ENCODE assay signal across 19 cellular contexts in the genomic region with DNA sequence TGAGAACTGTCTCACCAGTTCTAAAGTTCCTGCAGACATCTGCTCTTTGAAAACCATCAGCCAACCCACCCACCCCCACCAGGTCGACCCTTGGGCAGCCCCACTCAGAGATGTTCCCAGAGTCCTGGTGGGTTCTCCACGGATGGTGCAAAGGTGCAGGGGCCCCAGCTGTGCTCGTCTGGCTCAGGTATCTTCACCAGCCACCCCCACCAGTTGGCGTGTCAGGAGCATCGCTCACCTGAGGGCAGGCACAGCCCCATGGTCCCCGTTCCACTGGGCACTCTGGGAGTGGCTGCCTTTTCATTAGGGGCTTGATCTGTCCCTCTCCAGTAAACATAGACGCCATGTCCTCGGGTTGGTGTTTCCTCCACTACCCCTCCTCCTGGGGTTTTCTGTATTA.
A peak's percentile ranks its signal among the peaks of the same experiment; 100 is the strongest.
DNase-seq lines count a peak whose midpoint lies in the region; ATAC-seq and TF ChIP-seq lines count a peak whose summit lies in the region.
"Had no signal": no experiment of that assay in that cellular context is flagged by ENCODE, and none has a peak within 500 bp of the region (broad histone marks: within the 10 kb centered on the region; RNA-seq: fewer than 3 reads in every experiment).

No MANE protein-coding gene starts in this region.

- no peaks in the 10 kb centered on the region for H4K20me1 ChIP-seq in BLaER1

- no peak for TF ChIP-seq CTCF in chondrocyte (IDR thresholded peaks at IDR 0.05)
- no peak for TF ChIP-seq CTCF in lower lobe of right lung (IDR thresholded peaks at IDR 0.05)

- no peaks in the 10 kb centered on the region for H3K27me3 ChIP-seq in BLaER1
- no peaks in the 10 kb centered on the region for H3K27me3 ChIP-seq in lower lobe of right lung (ENCODE audit: low read depth)

- H3K4me3 ChIP-seq in BLaER1 (no peak overlapping the region), lower lobe of right lung (no peak overlapping the region)
- H3K4me3 ChIP-seq: GM23338 had no signal

- peaks cover 12% of the 10 kb centered on the region for H3K27me3 Mint-ChIP-seq in chondrocyte (ENCODE audit: low read depth)
- peaks cover 8% of the 10 kb centered on the region for H3K27me3 Mint-ChIP-seq in activated CD8-positive, alpha-beta T cell treated with anti-CD3 and anti-CD28 coated beads, Interleukin-2, amount 10 ng/mL, durations not matched to agents 7 days and 5 days (ENCODE audit: low read depth)

- intact Hi-C loops in lower lobe of right lung (cut with DNase I): no loop called here

- peak overlapping the region; percentile 80; the same call in 1 of the 2 replicates for H3K4me2 ChIP-seq in BLaER1
- H3K4me2 ChIP-seq: GM23338 had no signal

- no peak overlapping the region for H3K4me3 Mint-ChIP-seq in chondrocyte (ENCODE audit: unreplicated experiment)
- H3K4me3 Mint-ChIP-seq in stimulated activated effector memory CD8-positive, alpha-beta T cell treated with anti-CD3 and anti-CD28 coated beads, Interleukin-12 subunit alpha, Interleukin-12 subunit beta, amount 100 ng/mL, for 72 hours: peak overlapping the region; percentile 12
- no peak overlapping the region for H3K4me3 Mint-ChIP-seq in activated CD8-positive, alpha-beta T cell treated with anti-CD3 and anti-CD28 coated beads, Interleukin-2, amount 10 ng/mL, durations not matched to agents 7 days and 5 days
- H3K4me3 Mint-ChIP-seq: CD4-positive, CD25-positive, alpha-beta regulatory T cell; GM23338; HFFc6 had no signal

- POLR2A ChIA-PET in activated CD8-positive, alpha-beta T cell treated with anti-CD3 and anti-CD28 coated beads, Interleukin-2, amount 10 ng/mL, durations not matched to agents 7 days and 5 days (lab: Charles Lee): no interaction called here

- ATAC-seq in lower lobe of right lung: no peak
- ATAC-seq in stimulated activated effector memory CD8-positive, alpha-beta T cell treated with anti-CD3 and anti-CD28 coated beads, Interleukin-12 subunit alpha, Interleukin-12 subunit beta, amount 100 ng/mL, for 72 hours: no peak
- no peak for ATAC-seq in activated CD8-positive, alpha-beta T cell treated with anti-CD3 and anti-CD28 coated beads, Interleukin-2, amount 10 ng/mL, durations not matched to agents 7 days and 5 days
- ATAC-seq: GM23338, HCT116 had no signal

- peaks cover 8% of the 10 kb centered on the region for H3K9me3 ChIP-seq in BLaER1
- H3K9me3 ChIP-seq in lower lobe of right lung: no peaks in the 10 kb centered on the region

- H3K36me3 ChIP-seq in BLaER1: no peaks in the 10 kb centered on the region
- no peaks in the 10 kb centered on the region for H3K36me3 ChIP-seq in lower lobe of right lung

- H3K9ac ChIP-seq in BLaER1: no peak overlapping the region

- H3K4me1 ChIP-seq in BLaER1 (peaks cover 57% of the 10 kb centered on the region), lower lobe of right lung (no peaks in the 10 kb centered on the region)

- H3K9me3 Mint-ChIP-seq in chondrocyte (ENCODE audit: low read depth): no peaks in the 10 kb centered on the region
- H3K9me3 Mint-ChIP-seq in stimulated activated effector memory CD8-positive, alpha-beta T cell treated with anti-CD3 and anti-CD28 coated beads, Interleukin-12 subunit alpha, Interleukin-12 subunit beta, amount 100 ng/mL, for 72 hours: no peaks in the 10 kb centered on the region
- H3K9me3 Mint-ChIP-seq in activated CD8-positive, alpha-beta T cell treated with anti-CD3 and anti-CD28 coated beads, Interleukin-2, amount 10 ng/mL, durations not matched to agents 7 days and 5 days (ENCODE audit: insufficient read depth): no peaks in the 10 kb centered on the region
- H3K9me3 Mint-ChIP-seq: CD4-positive, CD25-positive, alpha-beta regulatory T cell; CD8-positive, alpha-beta memory T cell; GM23338; HFFc6 had no signal

- H3K27ac Mint-ChIP-seq in chondrocyte (ENCODE audit: unreplicated experiment): no peak overlapping the region
- H3K27ac Mint-ChIP-seq in stimulated activated effector memory CD8-positive, alpha-beta T cell treated with anti-CD3 and anti-CD28 coated beads, Interleukin-12 subunit alpha, Interleukin-12 subunit beta, amount 100 ng/mL, for 72 hours: no peak overlapping the region
- H3K27ac Mint-ChIP-seq in activated CD8-positive, alpha-beta T cell treated with anti-CD3 and anti-CD28 coated beads, Interleukin-2, amount 10 ng/mL, durations not matched to agents 7 days and 5 days: no peak overlapping the region
- H3K27ac Mint-ChIP-seq: GM23338, HFFc6 had no signal

- H3K36me3 Mint-ChIP-seq in chondrocyte (ENCODE audit: low read depth): no peaks in the 10 kb centered on the region
- H3K36me3 Mint-ChIP-seq in stimulated activated effector memory CD8-positive, alpha-beta T cell treated with anti-CD3 and anti-CD28 coated beads, Interleukin-12 subunit alpha, Interleukin-12 subunit beta, amount 100 ng/mL, for 72 hours: no peaks in the 10 kb centered on the region
- no peaks in the 10 kb centered on the region for H3K36me3 Mint-ChIP-seq in activated CD8-positive, alpha-beta T cell treated with anti-CD3 and anti-CD28 coated beads, Interleukin-2, amount 10 ng/mL, durations not matched to agents 7 days and 5 days (ENCODE audit: low read depth)
- H3K36me3 Mint-ChIP-seq: CD4-positive, CD25-positive, alpha-beta regulatory T cell; CD8-positive, alpha-beta memory T cell had no signal

- CTCF ChIA-PET in activated CD8-positive, alpha-beta T cell treated with anti-CD3 and anti-CD28 coated beads, Interleukin-2, amount 10 ng/mL, durations not matched to agents 7 days and 5 days (lab: Charles Lee): interaction anchor here (1.5 to 2.3 kb wide), 2 partner anchors 22 to 117 kb away, joined by 5 to 7 read pairs; no protein-coding TSS in a partner anchor

- H3K4me1 Mint-ChIP-seq in chondrocyte (ENCODE audit: low read depth): peaks cover 2% of the 10 kb centered on the region
- H3K4me1 Mint-ChIP-seq in stimulated activated effector memory CD8-positive, alpha-beta T cell treated with anti-CD3 and anti-CD28 coated beads, Interleukin-12 subunit alpha, Interleukin-12 subunit beta, amount 100 ng/mL, for 72 hours: peaks cover 33% of the 10 kb centered on the region
- H3K4me1 Mint-ChIP-seq in activated CD8-positive, alpha-beta T cell treated with anti-CD3 and anti-CD28 coated beads, Interleukin-2, amount 10 ng/mL, durations not matched to agents 7 days and 5 days (ENCODE audit: low read depth): peaks cover 10% of the 10 kb centered on the region

- DNase-seq in chondrocyte (ENCODE audit: low spot score): peak; percentile 61
- peak; percentile 41 for DNase-seq in lower lobe of right lung
- DNase-seq in stimulated activated effector memory CD8-positive, alpha-beta T cell treated with anti-CD3 and anti-CD28 coated beads, Interleukin-12 subunit alpha, Interleukin-12 subunit beta, amount 100 ng/mL, for 72 hours (ENCODE audit: low spot score in 2 of 2): no peak
- no peak for DNase-seq in retina
- DNase-seq in activated CD8-positive, alpha-beta T cell treated with anti-CD3 and anti-CD28 coated beads, Interleukin-2, amount 10 ng/mL, durations not matched to agents 7 days and 5 days: no peak
- no peak for DNase-seq in stimulated activated naive CD4-positive, alpha-beta T cell (lab: John Stamatoyannopoulos, UW)
- DNase-seq: 8988T; C1 segment of cervical spinal cord; CD4-positive, CD25-positive, alpha-beta regulatory T cell; CD8-positive, alpha-beta memory T cell; COR-L47; DMS 273 treated with DMSO at 0.1 percent for 48 hours; DMS53; H7; HFFc6; IMR-90 had no signal

- no peak overlapping the region for H3K27ac ChIP-seq in BLaER1
- H3K27ac ChIP-seq in lower lobe of right lung: no peak overlapping the region

Comparison
In these comparisons a context has a peak if more than half of its experiments do, and no peak if none do; other contexts are left out.
1. DNase-seq: peak in chondrocyte (single experiment) and lower lobe of right lung (single experiment); none in stimulated activated effector memory CD8-positive, alpha-beta T cell treated with anti-CD3 and anti-CD28 coated beads, Interleukin-12 subunit alpha, Interleukin-12 subunit beta, amount 100 ng/mL, for 72 hours (0 of 2), retina (single experiment), activated CD8-positive, alpha-beta T cell treated with anti-CD3 and anti-CD28 coated beads, Interleukin-2, amount 10 ng/mL, durations not matched to agents 7 days and 5 days (single experiment) and stimulated activated naive CD4-positive, alpha-beta T cell (0 of 6).